In the genomic region with DNA sequence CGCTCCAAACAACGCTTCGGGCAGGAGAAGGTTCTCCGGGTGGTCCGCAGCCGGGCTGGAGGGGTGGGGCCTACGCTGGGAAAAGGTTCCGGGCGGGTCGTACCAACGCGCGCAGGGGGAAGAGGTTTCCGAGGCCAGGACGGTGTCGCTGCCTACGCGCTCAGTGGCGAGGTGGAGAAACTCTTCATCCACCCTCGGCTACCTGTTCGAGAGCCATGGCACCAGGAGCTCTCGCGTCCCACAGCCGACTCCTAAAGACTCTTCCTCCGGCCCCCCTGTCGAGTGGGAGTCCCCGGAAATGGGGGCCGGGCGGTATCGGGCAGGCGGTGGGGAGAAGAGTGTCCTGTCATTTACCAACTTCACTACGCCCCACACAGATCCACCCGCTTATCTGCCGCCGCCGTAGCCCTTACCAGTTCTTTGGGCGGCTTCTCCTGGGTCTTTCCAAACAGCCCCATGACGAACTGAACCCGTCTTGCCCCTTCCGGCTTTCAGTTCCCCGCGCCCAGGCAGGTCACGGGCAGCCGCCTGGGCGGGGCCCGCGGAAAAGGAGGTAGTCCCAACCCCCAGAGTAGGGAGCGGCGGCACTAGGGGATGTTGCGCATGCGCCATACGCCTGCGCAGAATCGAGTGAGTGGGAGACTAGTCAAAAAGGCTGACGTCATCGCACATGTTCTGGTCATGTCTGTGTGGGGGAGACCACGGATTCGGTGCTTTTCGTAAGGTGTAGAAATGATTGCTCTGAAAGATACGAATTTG, we compare ENCODE assay signal across 8 cellular contexts. TPM values are rescaled to one million over a fixed set of nuclear protein-coding genes. Genes with fewer than 3 reads are reported as not detected.
DNase-seq lines count a peak whose midpoint lies in the region; ATAC-seq and TF ChIP-seq lines count a peak whose summit lies in the region.

Gene CHMP3 (minus strand): TSS at position 553 of the 759 bp plus-strand sequence. CDS start 95 bp downstream, at position 458.

- peak; percentile 77 for DNase-seq in GM04503 (ENCODE audit: low read depth)
- DNase-seq in HFFc6, result peak; percentile 94
- peak; percentile 97 for DNase-seq in NB4 (ENCODE audit: low read depth)
- peak; percentile 87 for DNase-seq in SK-N-MC (ENCODE audit: low read depth, low spot score)
- peak; percentile 96 for DNase-seq in activated naive CD4-positive, alpha-beta T cell treated with anti-CD3 and anti-CD28 coated beads, Interleukin-2, amount 10 ng/mL, durations not matched to agents 7 days and 5 days
- DNase-seq in non-pigmented ciliary epithelial cell (ENCODE audit: low read depth), result peak; percentile 85
- DNase-seq in superior temporal gyrus (ENCODE audit: extremely low spot score), result peak; percentile 99

- H3K27ac ChIP-seq in SK-N-MC, result peak within 1 kb of the TSS; percentile 96
- peak within 1 kb of the TSS; percentile 85 to 100 (median 98) for H3K27ac ChIP-seq in gastroesophageal sphincter

- CTCF ChIA-PET in activated naive CD4-positive, alpha-beta T cell treated with anti-CD3 and anti-CD28 coated beads, Interleukin-2, amount 10 ng/mL, durations not matched to agents 7 days and 5 days (lab: Charles Lee), result no interaction called here

- WGBS in gastroesophageal sphincter (ENCODE audit: low coverage in 1 of 2), 2 donors, result 0% methylated on average over 15 to 23 of the region's 60 CpGs

- peaks cover 4% of the 10 kb centered on the region; the same call in 1 of the 2 replicates for H3K27me3 Mint-ChIP-seq in HFFc6 (ENCODE audit: insufficient read depth)
- peaks cover 6% of the 10 kb centered on the region for H3K27me3 Mint-ChIP-seq in activated naive CD4-positive, alpha-beta T cell treated with anti-CD3 and anti-CD28 coated beads, Interleukin-2, amount 10 ng/mL, durations not matched to agents 7 days and 5 days

- H3K9me3 Mint-ChIP-seq in HFFc6, result no peaks in the 10 kb centered on the region; the same call in 1 of the 2 replicates
- peaks cover 4% of the 10 kb centered on the region for H3K9me3 Mint-ChIP-seq in activated naive CD4-positive, alpha-beta T cell treated with anti-CD3 and anti-CD28 coated beads, Interleukin-2, amount 10 ng/mL, durations not matched to agents 7 days and 5 days

- peak; percentile 99 for ATAC-seq in gastroesophageal sphincter

- H3K4me3 ChIP-seq in NB4 (ENCODE audit: low read depth, low read length) (peak within 1 kb of the TSS; percentile 93), SK-N-MC (peak within 1 kb of the TSS; percentile 97), gastroesophageal sphincter (peak within 1 kb of the TSS; percentile 54 to 86)

- H3K27me3 ChIP-seq in gastroesophageal sphincter, result no peaks in the 10 kb centered on the region

- H3K36me3 Mint-ChIP-seq in HFFc6 (ENCODE audit: low read depth), result peaks cover 11% of the 10 kb centered on the region; the same call in 1 of the 2 replicates
- H3K36me3 Mint-ChIP-seq in activated naive CD4-positive, alpha-beta T cell treated with anti-CD3 and anti-CD28 coated beads, Interleukin-2, amount 10 ng/mL, durations not matched to agents 7 days and 5 days, result peaks cover 33% of the 10 kb centered on the region

- H3K4me1 ChIP-seq in gastroesophageal sphincter, result peaks cover 3 to 46% (median 7%) of the 10 kb centered on the region in 3 donors

- peak within 1 kb of the TSS; percentile 99 for H3K4me3 Mint-ChIP-seq in HFFc6
- peak within 1 kb of the TSS; percentile 93 for H3K4me3 Mint-ChIP-seq in activated naive CD4-positive, alpha-beta T cell treated with anti-CD3 and anti-CD28 coated beads, Interleukin-2, amount 10 ng/mL, durations not matched to agents 7 days and 5 days

- H3K4me1 Mint-ChIP-seq in HFFc6 (ENCODE audit: low read depth), result peaks cover 24% of the 10 kb centered on the region
- H3K4me1 Mint-ChIP-seq in activated naive CD4-positive, alpha-beta T cell treated with anti-CD3 and anti-CD28 coated beads, Interleukin-2, amount 10 ng/mL, durations not matched to agents 7 days and 5 days, result peaks cover 42% of the 10 kb centered on the region

- TF ChIP-seq CTCF in HFFc6 (IDR thresholded peaks at IDR 0.05), result no peak
- no peak for TF ChIP-seq CTCF in NB4 (IDR thresholded peaks at IDR 0.05; ENCODE audit: low read depth, low read length)
- TF ChIP-seq CTCF in gastroesophageal sphincter (IDR thresholded peaks at IDR 0.05), result no peak

- H3K9me3 ChIP-seq in SK-N-MC (ENCODE audit: low read depth, low read length), result no peaks in the 10 kb centered on the region
- H3K9me3 ChIP-seq in gastroesophageal sphincter, result no peaks in the 10 kb centered on the region

- H3K36me3 ChIP-seq in SK-N-MC (ENCODE audit: insufficient read depth, low read length) (no peaks in the 10 kb centered on the region), gastroesophageal sphincter (no peaks in the 10 kb centered on the region)

- TF ChIP-seq POLR2A in NB4 (IDR thresholded peaks at IDR 0.05; ENCODE audit: extremely low read depth, insufficient read length), result peak; percentile 56
- peak; percentile 40 to 69 for TF ChIP-seq POLR2A in gastroesophageal sphincter (IDR thresholded peaks at IDR 0.05)

- H3K9ac ChIP-seq in SK-N-MC (ENCODE audit: insufficient read length), result peak within 1 kb of the TSS; percentile 99

- TF ChIP-seq EP300 in gastroesophageal sphincter (IDR thresholded peaks at IDR 0.05), result no peak

- peak within 1 kb of the TSS; percentile 99 for H3K27ac Mint-ChIP-seq in HFFc6
- H3K27ac Mint-ChIP-seq in activated naive CD4-positive, alpha-beta T cell treated with anti-CD3 and anti-CD28 coated beads, Interleukin-2, amount 10 ng/mL, durations not matched to agents 7 days and 5 days, result peak within 1 kb of the TSS; percentile 99

RNA-seq across cellular contexts. Expression of gene CHMP3, which starts in this region (rescaled TPM):
- total RNA-seq in HFFc6 (2021; fragmentation: NEBNext Ultra II Directional; extraction: Animal tissue kit (Norgen Biotek cat#: 25700)), result 100 to 1,000 TPM in 5 of 6 experiments, 10 to 100 TPM in 1; 96.3 to 120 (median 113) TPM
- 100 to 1,000 TPM; 206 to 236 (median 211) TPM for total RNA-seq in gastroesophageal sphincter

Comparison
In these comparisons a context has a peak if more than half of its experiments do, and no peak if none do; other contexts are left out.
1. Peak in every context shown above with its lines: DNase-seq, ATAC-seq, H3K4me3 ChIP-seq and H3K27ac ChIP-seq.